Comparison of ENCODE assay signal across 22 cellular contexts in the genomic region with DNA sequence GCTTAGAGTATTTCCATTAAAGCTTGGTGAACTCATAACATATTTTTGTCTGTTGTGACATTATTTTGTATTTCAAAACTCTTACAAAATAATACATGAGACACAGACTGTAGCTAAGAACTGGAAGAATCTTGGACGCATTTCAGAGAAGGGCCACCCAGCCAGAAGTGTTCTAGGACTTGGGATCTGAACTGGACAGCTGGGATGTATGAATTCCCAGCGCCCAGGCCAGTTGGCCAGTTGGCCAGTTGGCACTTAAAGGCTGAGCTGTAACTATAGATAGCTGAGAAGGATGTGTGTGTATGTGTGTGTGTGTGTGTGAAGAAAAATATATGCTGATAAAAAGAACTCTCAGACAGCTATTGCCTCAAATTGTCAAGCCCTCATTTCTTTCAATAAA.
"Had no signal": no experiment of that assay in that cellular context is flagged by ENCODE, and none has a peak within 500 bp of the region (broad histone marks: within the 10 kb centered on the region; RNA-seq: fewer than 3 reads in every experiment).

No MANE protein-coding gene starts in this region.

- H3K27me3 ChIP-seq: gastroesophageal sphincter, hepatocyte, neural progenitor cell, right atrium auricular region, tibial artery, upper lobe of left lung had no signal

- H2AFZ ChIP-seq: hepatocyte, neural progenitor cell, parathyroid adenoma had no signal

- H3K4me3 ChIP-seq: dorsolateral prefrontal cortex, gastroesophageal sphincter, heart left ventricle, hepatocyte, neural progenitor cell, right atrium auricular region, stomach, tibial artery, upper lobe of left lung had no signal

- H3K27ac ChIP-seq: dorsolateral prefrontal cortex, gastroesophageal sphincter, heart left ventricle, hepatocyte, neural progenitor cell, parathyroid adenoma, right atrium auricular region, stomach, tibial artery, upper lobe of left lung had no signal

- H3K9ac ChIP-seq: neural progenitor cell, parathyroid adenoma had no signal

- DNase-seq: effector CD4-positive, alpha-beta T cell; foreskin fibroblast; heart left ventricle; kidney; mesendoderm; midbrain; natural killer cell; stimulated activated CD4-positive, alpha-beta T cell treated with anti-CD3 and anti-CD28 coated beads, Interleukin-2, amount 100 ng/mL, for 24 hours; stimulated activated CD4-positive, alpha-beta T cell treated with anti-CD3 and anti-CD28 coated beads, Interleukin-4, amount 100 ng/mL, for 24 hours; stimulated activated naive CD4-positive, alpha-beta T cell treated with Interleukin-2 at 50 U/mL for 16 hours; stomach; upper lobe of left lung had no signal

- H3K79me2 ChIP-seq: hepatocyte, parathyroid adenoma had no signal

- H3K4me1 ChIP-seq: gastroesophageal sphincter, heart left ventricle, parathyroid adenoma, right atrium auricular region, stomach, tibial artery, upper lobe of left lung had no signal

- H3K9me3 ChIP-seq: gastroesophageal sphincter, heart left ventricle, right atrium auricular region, stomach, tibial artery, upper lobe of left lung had no signal

- H3K4me2 ChIP-seq: hepatocyte, neural progenitor cell had no signal

- H3K36me3 ChIP-seq: gastroesophageal sphincter, heart left ventricle, neural progenitor cell, right atrium auricular region, stomach, tibial artery, upper lobe of left lung had no signal

- ATAC-seq: gastroesophageal sphincter; heart left ventricle; left lobe of liver; natural killer cell; sciatic nerve; stimulated activated effector memory CD8-positive, alpha-beta T cell treated with anti-CD3 and anti-CD28 coated beads, Interleukin-12 subunit alpha, Interleukin-12 subunit beta, amount 100 ng/mL, for 72 hours had no signal
